ENCODE assay signal across 16 cellular contexts in the genomic region with DNA sequence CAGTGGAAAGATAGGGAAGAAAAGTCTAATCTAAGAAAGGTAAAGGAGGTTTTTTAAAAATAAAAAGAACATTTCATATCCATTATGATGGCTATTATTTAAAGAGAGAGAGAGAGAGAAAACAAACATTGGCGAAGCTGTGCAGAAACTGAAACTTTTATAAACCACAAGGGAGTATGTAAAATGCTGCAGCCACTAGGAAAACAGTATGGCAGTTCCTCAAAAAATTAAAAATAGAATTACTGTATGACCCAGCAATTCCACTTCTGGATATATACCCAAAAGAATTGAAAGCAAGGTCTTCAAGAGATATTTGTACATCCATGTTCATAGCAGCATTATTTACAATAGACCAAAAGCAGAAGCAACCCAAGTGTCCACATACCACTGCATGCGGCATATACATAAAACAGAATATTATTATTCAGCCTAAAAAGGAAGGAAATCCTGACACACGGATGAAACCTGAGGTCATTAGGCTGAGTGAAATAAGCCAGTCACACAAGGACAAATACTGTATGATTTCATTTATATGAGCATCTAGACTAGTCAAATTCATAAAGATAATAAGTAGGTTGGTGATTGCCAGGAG.
DNase-seq lines count a peak whose midpoint lies in the region; ATAC-seq and TF ChIP-seq lines count a peak whose summit lies in the region.
"Had no signal": no experiment of that assay in that cellular context is flagged by ENCODE, and none has a peak within 500 bp of the region (broad histone marks: within the 10 kb centered on the region; RNA-seq: fewer than 3 reads in every experiment).

No MANE protein-coding gene starts in this region.

- no peak overlapping the region for H2AFZ ChIP-seq in osteoblast (ENCODE audit: low read length)
- H2AFZ ChIP-seq: hepatocyte had no signal

- H3K4me1 Mint-ChIP-seq in WTC11 = no peaks in the 10 kb centered on the region

- POLR2A ChIA-PET in WTC11 (lab: Charles Lee) = no interaction called here

- no peaks in the 10 kb centered on the region for H3K9me3 ChIP-seq in osteoblast (ENCODE audit: low read depth, low read length)
- H3K9me3 ChIP-seq: MG63, right lobe of liver had no signal

- peak overlapping the region; percentile 17 for H3K4me2 ChIP-seq in osteoblast (ENCODE audit: insufficient read depth, low read length)
- H3K4me2 ChIP-seq: hepatocyte had no signal

- H4K20me1 ChIP-seq in osteoblast (ENCODE audit: insufficient read depth, low read length) = no peaks in the 10 kb centered on the region

- H3K4me3 Mint-ChIP-seq in WTC11 = no peak overlapping the region
- H3K4me3 Mint-ChIP-seq: T-helper 1 cell treated with Interleukin-12 subunit alpha and Interleukin-12 subunit beta and Interleukin-4 antibody, amounts not matched to agents 30 μg/mL and 1 μg/mL, for 36 hours had no signal

- no peaks in the 10 kb centered on the region for H3K27me3 ChIP-seq in osteoblast (ENCODE audit: insufficient read depth, low read length)
- H3K27me3 ChIP-seq: hepatocyte, MG63, right lobe of liver had no signal

- H3K27ac ChIP-seq in osteoblast (ENCODE audit: low read depth, low read length) = no peak overlapping the region
- H3K27ac ChIP-seq: hepatocyte, right lobe of liver had no signal

- intact Hi-C loops in posterior vena cava (cut with DNase I) = no loop called here

- H3K27me3 Mint-ChIP-seq in WTC11 (ENCODE audit: low read depth) = no peaks in the 10 kb centered on the region

- no peaks in the 10 kb centered on the region for H3K36me3 ChIP-seq in osteoblast (ENCODE audit: insufficient read depth, low read length)
- H3K36me3 ChIP-seq: MG63, right lobe of liver had no signal

- H3K4me3 ChIP-seq in osteoblast (ENCODE audit: insufficient read depth, low read length) = no peak overlapping the region
- H3K4me3 ChIP-seq: hepatocyte, MG63, right lobe of liver had no signal

- peak overlapping the region; percentile 69; the same call in 1 of the 2 replicates for H3K27ac Mint-ChIP-seq in WTC11
- H3K27ac Mint-ChIP-seq: T-helper 1 cell treated with Interleukin-12 subunit alpha and Interleukin-12 subunit beta and Interleukin-4 antibody, amounts not matched to agents 30 μg/mL and 1 μg/mL, for 36 hours had no signal

- TF ChIP-seq CTCF in WTC11 (IDR thresholded peaks at IDR 0.05) = no peak
- no peak for TF ChIP-seq CTCF in osteoblast (IDR thresholded peaks at IDR 0.05; ENCODE audit: extremely low read depth, low read depth, low read length)

- no peak for ATAC-seq in WTC11

- DNase-seq in CD1c-positive myeloid dendritic cell (ENCODE audit: extremely low spot score) (peak; percentile 87), MV-4-11 (lab: John Stamatoyannopoulos, UW) (peak; percentile 97), WTC11 (ENCODE audit: low spot score) (no peak), osteoblast (ENCODE audit: insufficient read length, low spot score, missing footprints) (no peak), SW 1271 (lab: John Stamatoyannopoulos, UW) (no peak), posterior vena cava (ENCODE audit: low spot score) (no peak), erythroblast (lab: John Stamatoyannopoulos, UW) (no peak)
- no peak for DNase-seq in activated effector memory CD4-positive, alpha-beta T cell treated with anti-CD3 and anti-CD28 coated beads, Interleukin-2, amount 50 U/mL, for 16 hours
- DNase-seq: COR-L47, EL, islet precursor cell, mesendoderm, MG63, right lobe of liver had no signal

- TF ChIP-seq POLR2A in erythroblast (IDR thresholded peaks at IDR 0.05; ENCODE audit: low read length) = no peak

- peaks cover 43% of the 10 kb centered on the region for H3K4me1 ChIP-seq in osteoblast (ENCODE audit: insufficient read depth, low read length)
- H3K4me1 ChIP-seq: right lobe of liver had no signal

- no peaks in the 10 kb centered on the region for H3K36me3 Mint-ChIP-seq in WTC11

- no peaks in the 10 kb centered on the region for H3K9me3 Mint-ChIP-seq in WTC11
- H3K9me3 Mint-ChIP-seq: T-helper 1 cell treated with Interleukin-12 subunit alpha and Interleukin-12 subunit beta and Interleukin-4 antibody, amounts not matched to agents 30 μg/mL and 1 μg/mL, for 36 hours had no signal

- CTCF ChIA-PET in WTC11 (lab: Charles Lee) = no interaction called here

- H3K79me2 ChIP-seq in osteoblast (ENCODE audit: insufficient read depth, low read length) = no peaks in the 10 kb centered on the region
- H3K79me2 ChIP-seq: hepatocyte had no signal

TF ChIP-seq in WTC11, 78 proteins besides CTCF, POLR2A, EP300 and RAD21:
- TF ChIP-seq ZNF396 (CRISPR knock-in tag; IDR thresholded peaks at IDR 0.05; ENCODE audit: borderline replicate concordance) (no peak), PRRX2 (CRISPR knock-in tag; IDR thresholded peaks at IDR 0.05) (no peak), ZNF263 (CRISPR knock-in tag; IDR thresholded peaks at IDR 0.05; ENCODE audit: low read depth) (no peak), NR1H2 (CRISPR knock-in tag; IDR thresholded peaks at IDR 0.05) (no peak), MYBL2 (CRISPR knock-in tag; IDR thresholded peaks at IDR 0.05) (no peak), IRF2 (CRISPR knock-in tag; IDR thresholded peaks at IDR 0.05; ENCODE audit: borderline replicate concordance, low read depth) (no peak), NFYB (CRISPR knock-in tag; conservative IDR thresholded peaks at IDR 0.05; ENCODE audit: low read depth) (no peak), GABPB1 (CRISPR knock-in tag; IDR thresholded peaks at IDR 0.05) (no peak)
- TF ChIP-seq, protein P1, sequence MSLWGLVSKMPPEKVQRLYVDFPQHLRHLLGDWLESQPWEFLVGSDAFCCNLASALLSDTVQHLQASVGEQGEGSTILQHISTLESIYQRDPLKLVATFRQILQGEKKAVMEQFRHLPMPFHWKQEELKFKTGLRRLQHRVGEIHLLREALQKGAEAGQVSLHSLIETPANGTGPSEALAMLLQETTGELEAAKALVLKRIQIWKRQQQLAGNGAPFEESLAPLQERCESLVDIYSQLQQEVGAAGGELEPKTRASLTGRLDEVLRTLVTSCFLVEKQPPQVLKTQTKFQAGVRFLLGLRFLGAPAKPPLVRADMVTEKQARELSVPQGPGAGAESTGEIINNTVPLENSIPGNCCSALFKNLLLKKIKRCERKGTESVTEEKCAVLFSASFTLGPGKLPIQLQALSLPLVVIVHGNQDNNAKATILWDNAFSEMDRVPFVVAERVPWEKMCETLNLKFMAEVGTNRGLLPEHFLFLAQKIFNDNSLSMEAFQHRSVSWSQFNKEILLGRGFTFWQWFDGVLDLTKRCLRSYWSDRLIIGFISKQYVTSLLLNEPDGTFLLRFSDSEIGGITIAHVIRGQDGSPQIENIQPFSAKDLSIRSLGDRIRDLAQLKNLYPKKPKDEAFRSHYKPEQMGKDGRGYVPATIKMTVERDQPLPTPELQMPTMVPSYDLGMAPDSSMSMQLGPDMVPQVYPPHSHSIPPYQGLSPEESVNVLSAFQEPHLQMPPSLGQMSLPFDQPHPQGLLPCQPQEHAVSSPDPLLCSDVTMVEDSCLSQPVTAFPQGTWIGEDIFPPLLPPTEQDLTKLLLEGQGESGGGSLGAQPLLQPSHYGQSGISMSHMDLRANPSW (CRISPR knock-in tag; conservative IDR thresholded peaks at IDR 0.05; ENCODE audit: low read depth) = no peak
- TF ChIP-seq, protein P2, sequence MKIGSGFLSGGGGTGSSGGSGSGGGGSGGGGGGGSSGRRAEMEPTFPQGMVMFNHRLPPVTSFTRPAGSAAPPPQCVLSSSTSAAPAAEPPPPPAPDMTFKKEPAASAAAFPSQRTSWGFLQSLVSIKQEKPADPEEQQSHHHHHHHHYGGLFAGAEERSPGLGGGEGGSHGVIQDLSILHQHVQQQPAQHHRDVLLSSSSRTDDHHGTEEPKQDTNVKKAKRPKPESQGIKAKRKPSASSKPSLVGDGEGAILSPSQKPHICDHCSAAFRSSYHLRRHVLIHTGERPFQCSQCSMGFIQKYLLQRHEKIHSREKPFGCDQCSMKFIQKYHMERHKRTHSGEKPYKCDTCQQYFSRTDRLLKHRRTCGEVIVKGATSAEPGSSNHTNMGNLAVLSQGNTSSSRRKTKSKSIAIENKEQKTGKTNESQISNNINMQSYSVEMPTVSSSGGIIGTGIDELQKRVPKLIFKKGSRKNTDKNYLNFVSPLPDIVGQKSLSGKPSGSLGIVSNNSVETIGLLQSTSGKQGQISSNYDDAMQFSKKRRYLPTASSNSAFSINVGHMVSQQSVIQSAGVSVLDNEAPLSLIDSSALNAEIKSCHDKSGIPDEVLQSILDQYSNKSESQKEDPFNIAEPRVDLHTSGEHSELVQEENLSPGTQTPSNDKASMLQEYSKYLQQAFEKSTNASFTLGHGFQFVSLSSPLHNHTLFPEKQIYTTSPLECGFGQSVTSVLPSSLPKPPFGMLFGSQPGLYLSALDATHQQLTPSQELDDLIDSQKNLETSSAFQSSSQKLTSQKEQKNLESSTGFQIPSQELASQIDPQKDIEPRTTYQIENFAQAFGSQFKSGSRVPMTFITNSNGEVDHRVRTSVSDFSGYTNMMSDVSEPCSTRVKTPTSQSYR (CRISPR knock-in tag; IDR thresholded peaks at IDR 0.05) = no peak
- TF ChIP-seq, protein P3, sequence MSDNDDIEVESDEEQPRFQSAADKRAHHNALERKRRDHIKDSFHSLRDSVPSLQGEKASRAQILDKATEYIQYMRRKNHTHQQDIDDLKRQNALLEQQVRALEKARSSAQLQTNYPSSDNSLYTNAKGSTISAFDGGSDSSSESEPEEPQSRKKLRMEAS (CRISPR knock-in tag; IDR thresholded peaks at IDR 0.05) = no peak
- TF ChIP-seq, protein P4, sequence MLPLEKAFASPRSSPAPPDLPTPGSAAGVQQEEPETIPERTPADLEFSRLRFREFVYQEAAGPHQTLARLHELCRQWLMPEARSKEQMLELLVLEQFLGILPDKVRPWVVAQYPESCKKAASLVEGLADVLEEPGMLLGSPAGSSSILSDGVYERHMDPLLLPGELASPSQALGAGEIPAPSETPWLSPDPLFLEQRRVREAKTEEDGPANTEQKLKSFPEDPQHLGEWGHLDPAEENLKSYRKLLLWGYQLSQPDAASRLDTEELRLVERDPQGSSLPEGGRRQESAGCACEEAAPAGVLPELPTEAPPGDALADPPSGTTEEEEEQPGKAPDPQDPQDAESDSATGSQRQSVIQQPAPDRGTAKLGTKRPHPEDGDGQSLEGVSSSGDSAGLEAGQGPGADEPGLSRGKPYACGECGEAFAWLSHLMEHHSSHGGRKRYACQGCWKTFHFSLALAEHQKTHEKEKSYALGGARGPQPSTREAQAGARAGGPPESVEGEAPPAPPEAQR (CRISPR knock-in tag; IDR thresholded peaks at IDR 0.05) = no peak

Comparison
In these comparisons a context has a peak if more than half of its experiments do, and no peak if none do; other contexts are left out.
1. DNase-seq: peak in CD1c-positive myeloid dendritic cell (single experiment) and MV-4-11 (single experiment); none in WTC11 (single experiment), osteoblast (single experiment), SW 1271 (0 of 2), activated effector memory CD4-positive, alpha-beta T cell treated with anti-CD3 and anti-CD28 coated beads, Interleukin-2, amount 50 U/mL, for 16 hours (single experiment), posterior vena cava (single experiment) and erythroblast (0 of 2).